Comparison of ENCODE assay signal across 8 cellular contexts in the genomic region with DNA sequence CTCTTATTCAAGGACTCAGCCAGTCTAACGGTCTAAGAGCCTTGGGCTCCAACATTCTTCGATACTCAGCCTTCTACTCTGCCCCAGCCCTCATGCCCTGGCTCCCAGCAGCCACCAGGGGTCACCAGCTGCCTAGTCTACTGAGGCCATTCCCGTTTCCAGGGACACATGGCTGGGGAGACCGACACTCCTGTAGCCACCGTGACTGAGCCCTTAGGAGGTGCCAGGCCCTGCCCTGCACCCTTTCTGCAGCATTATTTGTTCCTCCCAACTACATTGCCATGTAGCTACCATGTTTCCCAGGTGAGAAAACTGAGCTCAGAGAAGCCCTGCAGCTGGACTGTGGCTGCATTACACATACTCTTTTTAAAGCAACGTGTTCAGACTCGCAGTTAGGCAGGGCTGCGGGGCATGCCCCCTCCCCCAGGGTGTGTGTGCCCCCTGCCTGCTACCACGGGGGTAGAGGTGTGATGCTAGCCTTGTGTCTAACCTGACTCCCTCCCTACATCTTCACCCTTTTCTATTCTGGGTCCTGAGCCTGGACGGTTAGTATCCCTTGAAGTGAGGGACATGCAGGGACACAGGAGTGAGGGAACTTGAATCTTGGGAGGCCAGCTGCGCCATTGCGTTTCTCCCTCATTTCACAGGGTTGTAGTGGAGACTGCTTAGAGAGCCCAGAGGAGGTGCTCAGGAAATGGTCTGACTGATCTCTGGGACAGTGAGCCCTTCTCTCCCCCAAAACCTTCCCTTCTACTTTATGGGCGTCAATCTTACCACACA. TPM values are rescaled to one million over a fixed set of nuclear protein-coding genes. Genes with fewer than 3 reads are reported as not detected.
DNase-seq lines count a peak whose midpoint lies in the region; ATAC-seq and TF ChIP-seq lines count a peak whose summit lies in the region.

No MANE protein-coding gene starts in this region.

- intact Hi-C loops in heart right ventricle (cut with DNase I) (loop anchor here in 9 of 10 donors (1.0 to 10.0 kb wide), 20 partner anchors 17 to 457 kb away; a partner anchor contains a TSS), psoas muscle (cut with DNase I) (loop anchor here (1.0 to 5.0 kb wide), 3 partner anchors 347 to 456 kb away; no protein-coding TSS in a partner anchor)

- H3K9me3 ChIP-seq in heart right ventricle (no peaks in the 10 kb centered on the region), psoas muscle (no peaks in the 10 kb centered on the region)

- CTCF ChIA-PET in GM10248 (lab: Yijun Ruan, JAX), result interaction anchor here (0.6 to 9.5 kb wide), 38 partner anchors 8 to 548 kb away, joined by 3 to 204 read pairs (median 4); no protein-coding TSS in a partner anchor

- peaks cover 35 to 83% (median 67%) of the 10 kb centered on the region in 9 donors for H3K4me1 ChIP-seq in heart right ventricle
- H3K4me1 ChIP-seq in psoas muscle, result peaks cover 14% of the 10 kb centered on the region

- H3K4me3 ChIP-seq in NB4 (ENCODE audit: low read depth, low read length), result no peak overlapping the region
- no peak overlapping the region for H3K4me3 ChIP-seq in heart right ventricle
- H3K4me3 ChIP-seq in psoas muscle, result no peak overlapping the region

- in situ Hi-C loops in SK-MEL-5 (cut with HindIII; ENCODE audit: low pct_unique_long_range_greater_than_20kb, low sequenced_read_pairs), result no loop called here

- ATAC-seq in heart right ventricle, result peak; percentile 74 to 86 (median 80)
- ATAC-seq in psoas muscle, result peak; percentile 90 to 92 (median 92)
- no peak for ATAC-seq in HG02571 (IDR thresholded peaks at IDR 0.05; ENCODE audit: unreplicated experiment)

- POLR2A ChIA-PET in GM10248 (lab: Yijun Ruan, JAX), result no interaction called here

- TF ChIP-seq CTCF in GM10248 (IDR thresholded peaks at IDR 0.05; ENCODE audit: control extremely low read depth, extremely low read depth, low read depth, missing control alignments), result peak; percentile 87
- TF ChIP-seq CTCF in NB4 (IDR thresholded peaks at IDR 0.05; ENCODE audit: low read depth, low read length), result peak; percentile 93
- peak; percentile 90 to 98 (median 96) for TF ChIP-seq CTCF in heart right ventricle (IDR thresholded peaks at IDR 0.05)
- peak; percentile 90 for TF ChIP-seq CTCF in psoas muscle (IDR thresholded peaks at IDR 0.05)

- H3K27me3 ChIP-seq in heart right ventricle, result no peaks in the 10 kb centered on the region
- H3K27me3 ChIP-seq in psoas muscle (ENCODE audit: insufficient read depth in 3 of 3, low read length in 2 of 3), result no peaks in the 10 kb centered on the region

- H3K27ac ChIP-seq in heart right ventricle, result peak overlapping the region; percentile 86 to 95 (median 90)
- H3K27ac ChIP-seq in psoas muscle, result peak overlapping the region; percentile 72

- H3K36me3 ChIP-seq in heart right ventricle, result peaks cover 0 to 69% (median 0%) of the 10 kb centered on the region in 9 donors
- H3K36me3 ChIP-seq in psoas muscle (ENCODE audit: insufficient read depth in 1 of 2, low read depth in 1 of 2), result no peaks in the 10 kb centered on the region

- peak; percentile 30 for TF ChIP-seq POLR2A in NB4 (IDR thresholded peaks at IDR 0.05; ENCODE audit: extremely low read depth, insufficient read length)

- DNase-seq in GM10248 (ENCODE audit: extremely low spot score) (no peak), NB4 (ENCODE audit: low read depth) (peak; percentile 80), SK-MEL-5 (ENCODE audit: low read depth, low spot score) (peak; percentile 90), amniotic epithelial cell (ENCODE audit: low read depth) (peak; percentile 70), heart right ventricle (peak; percentile 87 to 90), psoas muscle (peak; percentile 84 to 91), GOT3 (lab: John Stamatoyannopoulos, UW) (no peak)

- 25 to 30% methylated on average over 13 of the region's 13 CpGs for WGBS in heart right ventricle, 2 donors
- WGBS in psoas muscle, 3 donors, result 21 to 35% (median 34%) methylated on average over 13 of the region's 13 CpGs

RNA-seq across cellular contexts. Expression of a gene that starts 17.5 kb away (rescaled TPM):
- 4.4 and 4.6 TPM in 2 replicates for total RNA-seq in SK-MEL-5 (2014; rRNA removed; shearing (Covaris generic))
- polyA plus RNA-seq in SK-MEL-5 (2015; cell fraction: cytosol; rRNA removed), result 5.3 and 6.3 TPM in 2 replicates
- 112 and 118 TPM in 2 replicates for polyA plus RNA-seq in SK-MEL-5 (2015; cell fraction: nucleus; rRNA removed)
- 10 to 100 TPM in 7 of 10 donors, 1 to 10 TPM in 3; 8.0 to 23.9 (median 12.3) TPM for total RNA-seq in heart right ventricle
- 10 to 100 TPM; 10.3 to 66.9 TPM for polyA plus RNA-seq in heart right ventricle
- total RNA-seq in psoas muscle, result 1 to 10 TPM; 4.5 to 9.6 (median 5.4) TPM
- polyA plus RNA-seq in psoas muscle, result 1 to 10 TPM; 3.9 to 5.2 (median 4.7) TPM

RNA-seq across cellular contexts. Expression of a gene that starts 37.9 kb away (rescaled TPM):
- total RNA-seq in SK-MEL-5 (2014; rRNA removed; shearing (Covaris generic)), result 62.8 and 65.4 TPM in 2 replicates
- polyA plus RNA-seq in SK-MEL-5 (2015; cell fraction: cytosol; rRNA removed), result 30.1 and 31.8 TPM in 2 replicates
- polyA plus RNA-seq in SK-MEL-5 (2015; cell fraction: nucleus; rRNA removed), result 47.1 and 59.3 TPM in 2 replicates
- total RNA-seq in heart right ventricle (10 to 100 TPM; 36.1 to 97.9 (median 51.3) TPM), psoas muscle (10 to 100 TPM; 47.3 to 70.7 (median 57.7) TPM)
- polyA plus RNA-seq in heart right ventricle (100 to 1,000 TPM in 1 of 2 donors, 10 to 100 TPM in 1; 40.8 to 291 TPM), psoas muscle (10 to 100 TPM; 18.6 to 99.9 (median 57.3) TPM)

Comparison
In these comparisons a context has a peak if more than half of its experiments do, and no peak if none do; other contexts are left out.
1. DNase-seq: peak in NB4 (single experiment), SK-MEL-5 (single experiment), amniotic epithelial cell (single experiment), heart right ventricle (2 of 2) and psoas muscle (2 of 2); none in GM10248 (single experiment) and GOT3 (single experiment).
2. Peak in every context shown above with its lines, with median percentiles within 50 percentile points of each other: CTCF ChIP-seq.